In the genomic region with DNA sequence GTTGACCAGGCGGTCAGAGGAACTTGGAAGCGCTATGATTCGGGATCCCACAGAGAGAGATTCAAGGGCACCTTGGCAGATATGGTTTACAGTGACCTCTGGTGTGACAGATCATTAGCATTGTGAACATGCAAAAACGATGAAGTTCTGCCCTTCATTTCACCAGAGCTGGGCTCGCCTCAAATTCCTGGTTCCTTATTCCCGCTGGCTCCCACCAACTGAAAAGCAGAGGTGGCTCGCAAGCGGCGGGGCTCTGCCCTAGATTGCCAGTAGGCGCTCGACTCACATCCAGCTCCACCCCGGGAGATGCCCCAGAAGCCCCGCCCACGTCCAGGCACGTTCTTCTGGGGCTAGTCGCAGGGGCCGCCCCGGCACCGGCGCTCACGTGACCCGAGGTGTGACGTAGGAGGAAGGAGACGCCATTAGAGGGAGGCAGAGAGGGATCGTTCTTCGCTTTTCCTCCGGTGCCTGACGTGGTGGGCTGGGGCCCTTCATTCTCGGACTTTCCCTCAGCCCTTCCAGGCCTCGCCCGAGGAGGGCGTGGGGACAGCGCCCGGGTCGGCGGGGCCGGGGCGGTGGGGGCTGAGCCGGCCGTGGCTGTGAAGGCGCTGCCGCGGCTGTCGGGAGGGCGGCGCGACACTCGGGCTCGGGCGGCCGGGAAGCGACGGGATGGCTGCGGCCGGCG, we compare ENCODE assay signal across 8 cellular contexts. TPM values are rescaled to one million over a fixed set of nuclear protein-coding genes. Genes with fewer than 3 reads are reported as not detected.
DNase-seq lines count a peak whose midpoint lies in the region; ATAC-seq and TF ChIP-seq lines count a peak whose summit lies in the region.

TSS of gene RAB21 (plus strand) at position 403 of the 685 bp plus-strand sequence. CDS start at position 670, 267 bp downstream.

- TF ChIP-seq CTCF in DND-41 (IDR thresholded peaks at IDR 0.05; ENCODE audit: borderline replicate concordance, extremely low read depth, low read length, poor library complexity, severe bottlenecking) = peak; percentile 26
- TF ChIP-seq CTCF in KMS-11 (conservative IDR thresholded peaks at IDR 0.05; ENCODE audit: low read depth, low read length) = peak; percentile 34
- peak in 5 of 6 experiments; percentile 15 to 59 (median 54) for TF ChIP-seq CTCF in Peyer's patch (IDR thresholded peaks at IDR 0.05)

- ATAC-seq in DND-41 (ENCODE audit: insufficient read depth, low read depth) = peak; percentile 97
- ATAC-seq in GM21737 (IDR thresholded peaks at IDR 0.05; ENCODE audit: unreplicated experiment) = peak; percentile 96
- ATAC-seq in esophagus mucosa = peak; percentile 99

- no peaks in the 10 kb centered on the region for H3K9me3 ChIP-seq in DND-41 (ENCODE audit: insufficient read depth, low read length, severe bottlenecking)
- H3K9me3 ChIP-seq in Peyer's patch = peaks cover 0 to 5% (median 0%) of the 10 kb centered on the region in 4 donors
- peaks cover 4 to 7% of the 10 kb centered on the region in 2 donors for H3K9me3 ChIP-seq in muscle layer of duodenum (ENCODE audit: control insufficient read depth in 1 of 2, low read length in 2 of 2)

- peaks cover 37% of the 10 kb centered on the region for H3K4me1 ChIP-seq in DND-41 (ENCODE audit: insufficient read depth, low read length)
- H3K4me1 ChIP-seq in KMS-11 (ENCODE audit: low read depth, poor library complexity, severe bottlenecking) = peaks cover 25% of the 10 kb centered on the region
- peaks cover 0 to 18% (median 3%) of the 10 kb centered on the region in 4 donors for H3K4me1 ChIP-seq in Peyer's patch
- H3K4me1 ChIP-seq in muscle layer of duodenum (ENCODE audit: control insufficient read depth in 1 of 2, insufficient read depth in 2 of 2, low read length in 2 of 2) = peaks cover 0 to 6% of the 10 kb centered on the region in 2 donors

- H3K4me2 ChIP-seq in DND-41 (ENCODE audit: insufficient read depth, low read length) (peak within 1 kb of the TSS; percentile 96), KMS-11 (peak within 1 kb of the TSS; percentile 91)

- peaks cover 29% of the 10 kb centered on the region; the same call in 1 of the 2 replicates for H4K20me1 ChIP-seq in DND-41 (ENCODE audit: insufficient read depth, low read length)
- H4K20me1 ChIP-seq in KMS-11 (ENCODE audit: insufficient read depth) = no peaks in the 10 kb centered on the region

- H3K79me2 ChIP-seq in DND-41 (ENCODE audit: insufficient read depth, low read length) = peaks cover 53% of the 10 kb centered on the region
- peaks cover 46% of the 10 kb centered on the region for H3K79me2 ChIP-seq in KMS-11 (ENCODE audit: insufficient read depth, low read depth)

- peaks cover 19% of the 10 kb centered on the region for H3K36me3 ChIP-seq in DND-41 (ENCODE audit: insufficient read depth, low read length)
- peaks cover 18% of the 10 kb centered on the region; the same call in 1 of the 2 replicates for H3K36me3 ChIP-seq in KMS-11 (ENCODE audit: insufficient read depth)
- peaks cover 0 to 14% (median 0%) of the 10 kb centered on the region in 3 donors for H3K36me3 ChIP-seq in Peyer's patch
- peaks cover 6% of the 10 kb centered on the region in 2 donors for H3K36me3 ChIP-seq in muscle layer of duodenum (ENCODE audit: control insufficient read depth in 1 of 2, insufficient read depth in 2 of 2, low read length in 2 of 2)

- peak within 1 kb of the TSS; percentile 77 for H3K27ac ChIP-seq in DND-41 (ENCODE audit: low read length)
- peak within 1 kb of the TSS; percentile 89 for H3K27ac ChIP-seq in KMS-11
- H3K27ac ChIP-seq in Peyer's patch = peak within 1 kb of the TSS; percentile 94 to 100 (median 96)
- peak within 1 kb of the TSS; percentile 98 for H3K27ac ChIP-seq in muscle layer of duodenum (ENCODE audit: low read length)

- H3K4me3 ChIP-seq in DND-41 (ENCODE audit: low read depth in 1 of 2, low read length in 2 of 2) = peak within 1 kb of the TSS; percentile 51 to 71; a peak in 3 of 4 replicates
- H3K4me3 ChIP-seq in KMS-11 (IDR thresholded peaks at IDR 0.05; ENCODE audit: insufficient read depth, low read depth, low read length) = peak within 1 kb of the TSS; percentile 73
- H3K4me3 ChIP-seq in Peyer's patch = peak within 1 kb of the TSS; percentile 72 to 99 (median 78)
- peak within 1 kb of the TSS; percentile 84 to 97 for H3K4me3 ChIP-seq in muscle layer of duodenum (ENCODE audit: low read depth in 1 of 2, low read length in 2 of 2)

- H3K27me3 ChIP-seq in DND-41 (ENCODE audit: insufficient read depth, low read length, poor library complexity) = peaks cover 8% of the 10 kb centered on the region
- H3K27me3 ChIP-seq in KMS-11 (ENCODE audit: insufficient read depth, low read depth) = no peaks in the 10 kb centered on the region
- no peaks in the 10 kb centered on the region for H3K27me3 ChIP-seq in Peyer's patch
- H3K27me3 ChIP-seq in muscle layer of duodenum (ENCODE audit: low read depth, low read length) = no peaks in the 10 kb centered on the region

- peak within 1 kb of the TSS; percentile 62 for H3K9ac ChIP-seq in DND-41 (ENCODE audit: low read depth, low read length)
- H3K9ac ChIP-seq in KMS-11 = peak within 1 kb of the TSS; percentile 91

- TF ChIP-seq POLR2A in Peyer's patch (IDR thresholded peaks at IDR 0.05) = peak; percentile 82 to 91

- H2AFZ ChIP-seq in DND-41 (ENCODE audit: low read depth, low read length) = peak within 1 kb of the TSS; percentile 74
- H2AFZ ChIP-seq in KMS-11 (ENCODE audit: low read depth) = peak within 1 kb of the TSS; percentile 88

- DNase-seq in DND-41 (peak; percentile 97), Peyer's patch (peak; percentile 99)
- DNase-seq in activated T-cell treated with anti-CD3 and anti-CD28 coated beads, Interleukin-2, amount 50 U/mL, for 48 hours = peak; percentile 98
- DNase-seq in stimulated activated CD8-positive, alpha-beta memory T cell treated with anti-CD3 and anti-CD28 coated beads, Interleukin-7, amount 100 ng/mL, for 4 hours (ENCODE audit: low read depth in 2 of 2) = peak; percentile 96 to 99

RNA-seq across cellular contexts. Expression of gene RAB21, which starts in this region (rescaled TPM):
- total RNA-seq in Peyer's patch (10 to 100 TPM; 11.2 to 34.7 (median 14.2) TPM), esophagus mucosa (60.7 TPM)

Comparison
In these comparisons a context has a peak if more than half of its experiments do, and no peak if none do; other contexts are left out.
1. Peak in every context shown above with its lines: DNase-seq, ATAC-seq, H3K4me3 ChIP-seq and H3K27ac ChIP-seq.